Comparison of ENCODE assay signal across 1 cellular context in the genomic region with DNA sequence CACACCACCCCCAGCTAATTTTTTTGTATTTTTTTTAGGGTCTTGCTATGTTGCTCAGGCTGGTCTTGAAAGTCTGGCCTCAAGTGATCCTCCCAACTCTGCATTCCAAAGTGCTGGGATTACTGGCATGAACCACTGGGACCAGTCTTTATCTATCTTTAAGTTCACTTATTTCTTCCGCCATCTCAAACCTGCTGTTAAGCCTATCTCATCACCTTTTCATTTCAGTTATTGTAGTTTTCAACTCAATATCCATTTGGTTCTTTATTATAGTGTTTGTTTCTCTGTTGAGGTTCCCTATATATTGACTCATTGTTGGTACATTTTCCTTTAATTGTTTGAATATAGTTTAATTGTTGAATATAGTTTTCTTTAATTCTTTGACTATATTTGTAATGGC.
TF ChIP-seq lines count a peak whose summit lies in the region.

No MANE protein-coding gene starts in this region.

TF ChIP-seq in K562, 482 proteins besides CTCF, POLR2A, EP300 and RAD21:
- TF ChIP-seq CBX3 (IDR thresholded peaks at IDR 0.05; ENCODE audit: borderline replicate concordance in 1 of 2, low read length in 2 of 2) = peak in 1 of 2 experiments; percentile 82; a peak in 1 of 3 replicates
- peak; percentile 18 to 60; a peak in 2 of 4 replicates for TF ChIP-seq TRIM24 (IDR thresholded peaks at IDR 0.05)
- TF ChIP-seq, protein P1, sequence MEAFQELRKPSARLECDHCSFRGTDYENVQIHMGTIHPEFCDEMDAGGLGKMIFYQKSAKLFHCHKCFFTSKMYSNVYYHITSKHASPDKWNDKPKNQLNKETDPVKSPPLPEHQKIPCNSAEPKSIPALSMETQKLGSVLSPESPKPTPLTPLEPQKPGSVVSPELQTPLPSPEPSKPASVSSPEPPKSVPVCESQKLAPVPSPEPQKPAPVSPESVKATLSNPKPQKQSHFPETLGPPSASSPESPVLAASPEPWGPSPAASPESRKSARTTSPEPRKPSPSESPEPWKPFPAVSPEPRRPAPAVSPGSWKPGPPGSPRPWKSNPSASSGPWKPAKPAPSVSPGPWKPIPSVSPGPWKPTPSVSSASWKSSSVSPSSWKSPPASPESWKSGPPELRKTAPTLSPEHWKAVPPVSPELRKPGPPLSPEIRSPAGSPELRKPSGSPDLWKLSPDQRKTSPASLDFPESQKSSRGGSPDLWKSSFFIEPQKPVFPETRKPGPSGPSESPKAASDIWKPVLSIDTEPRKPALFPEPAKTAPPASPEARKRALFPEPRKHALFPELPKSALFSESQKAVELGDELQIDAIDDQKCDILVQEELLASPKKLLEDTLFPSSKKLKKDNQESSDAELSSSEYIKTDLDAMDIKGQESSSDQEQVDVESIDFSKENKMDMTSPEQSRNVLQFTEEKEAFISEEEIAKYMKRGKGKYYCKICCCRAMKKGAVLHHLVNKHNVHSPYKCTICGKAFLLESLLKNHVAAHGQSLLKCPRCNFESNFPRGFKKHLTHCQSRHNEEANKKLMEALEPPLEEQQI (IDR thresholded peaks at IDR 0.05) = peak; percentile 33; the same call in 1 of the 2 replicates
- TF ChIP-seq ZBTB33 (CRISPR knock-in tag; IDR thresholded peaks at IDR 0.05) = peak; percentile 89
- TF ChIP-seq ZNF280A (IDR thresholded peaks at IDR 0.05; ENCODE audit: low read depth, partially characterized antibody) = peak; percentile 81
- TF ChIP-seq POLR2H (tag; IDR thresholded peaks at IDR 0.05; ENCODE audit: low read depth) = no peak
- TF ChIP-seq TRIM28 (IDR thresholded peaks at IDR 0.05) = peak; percentile 66; the same call in 1 of the 2 replicates
- no peak for TF ChIP-seq NBN (IDR thresholded peaks at IDR 0.05; ENCODE audit: low read depth)
- TF ChIP-seq ZNF609 (CRISPR knock-in tag; IDR thresholded peaks at IDR 0.05; ENCODE audit: borderline replicate concordance) = no peak
- TF ChIP-seq ZEB2 (IDR thresholded peaks at IDR 0.05) = peak; percentile 31; the same call in 1 of the 2 replicates
- TF ChIP-seq PHF8 (IDR thresholded peaks at IDR 0.05; ENCODE audit: borderline replicate concordance, low read length) = no peak
